ENCODE assay signal across 12 cellular contexts in genomic region chr2:28346587-28346986, GRCh38. TPM values are rescaled to one million over a fixed set of nuclear protein-coding genes. Genes with fewer than 3 reads are reported as not detected.
A peak's percentile ranks its signal among the peaks of the same experiment; 100 is the strongest.
DNase-seq lines count a peak whose midpoint lies in the region; ATAC-seq and TF ChIP-seq lines count a peak whose summit lies in the region.
"Had no signal": no experiment of that assay in that cellular context is flagged by ENCODE, and none has a peak within 500 bp of the region (broad histone marks: within the 10 kb centered on the region; RNA-seq: fewer than 3 reads in every experiment).

No MANE protein-coding gene starts in this region.

- H3K27me3 ChIP-seq in H7 (ENCODE audit: control insufficient read depth, insufficient read depth, low read length), result no peaks in the 10 kb centered on the region
- H3K27me3 ChIP-seq: pancreas had no signal

- H3K27me3 Mint-ChIP-seq in activated T-helper 17 cell treated with anti-CD3 and anti-CD28 coated beads, Interleukin-2, amount 50 U/mL, for 72 hours, result no peaks in the 10 kb centered on the region

- peaks cover 14% of the 10 kb centered on the region for H3K4me1 Mint-ChIP-seq in activated T-helper 17 cell treated with anti-CD3 and anti-CD28 coated beads, Interleukin-2, amount 50 U/mL, for 72 hours

- no peaks in the 10 kb centered on the region for H3K36me3 Mint-ChIP-seq in activated T-helper 17 cell treated with anti-CD3 and anti-CD28 coated beads, Interleukin-2, amount 50 U/mL, for 72 hours (ENCODE audit: low read depth)

- no peaks in the 10 kb centered on the region for H3K36me3 ChIP-seq in H7 (replicated peaks; ENCODE audit: control insufficient read depth, insufficient read depth, low read length)
- H3K36me3 ChIP-seq: pancreas had no signal

- peak; percentile 49 for DNase-seq in AG09319 (ENCODE audit: extremely low read depth, low read depth)
- DNase-seq in DMS 273 treated with DMSO at 0.1 percent for 48 hours (lab: John Stamatoyannopoulos, UW), result peak; percentile 79
- DNase-seq in myocyte (ENCODE audit: low read depth), result peak; percentile 98
- no peak for DNase-seq in HuH-7.5 (ENCODE audit: low spot score)
- DNase-seq in H7, result no peak
- DNase-seq in pons (ENCODE audit: low spot score), result no peak
- DNase-seq: NCI-H1694 treated with DMSO at 0.1 percent for 48 hours; stimulated activated CD4-positive, alpha-beta T cell treated with anti-CD3 and anti-CD28 coated beads, Interleukin-4, amount 100 ng/mL, for 4 hours; T1000 had no signal

- TF ChIP-seq CTCF in AG09319 (IDR thresholded peaks at IDR 0.05; ENCODE audit: low read depth, low read length), result no peak

- no peak for ATAC-seq in activated T-helper 17 cell treated with anti-CD3 and anti-CD28 coated beads, Interleukin-2, amount 50 U/mL, for 72 hours (replicated peaks)
- no peak for ATAC-seq in GM21786 (IDR thresholded peaks at IDR 0.05; ENCODE audit: unreplicated experiment)
- ATAC-seq: pancreas had no signal

- no peak overlapping the region for H3K4me3 ChIP-seq in H7 (ENCODE audit: insufficient read depth, low read depth, low read length)
- H3K4me3 ChIP-seq: pancreas had no signal

- peak overlapping the region; percentile 77 for H3K4me3 Mint-ChIP-seq in activated T-helper 17 cell treated with anti-CD3 and anti-CD28 coated beads, Interleukin-2, amount 50 U/mL, for 72 hours

- no peaks in the 10 kb centered on the region for H3K9me3 Mint-ChIP-seq in activated T-helper 17 cell treated with anti-CD3 and anti-CD28 coated beads, Interleukin-2, amount 50 U/mL, for 72 hours

- H3K27ac Mint-ChIP-seq in activated T-helper 17 cell treated with anti-CD3 and anti-CD28 coated beads, Interleukin-2, amount 50 U/mL, for 72 hours, result peak overlapping the region; percentile 94

RNA-seq across cellular contexts. Expression of gene FOSL2, which starts 46.1 kb away (rescaled TPM):
- total RNA-seq in activated T-helper 17 cell treated with anti-CD3 and anti-CD28 coated beads, Interleukin-2, amount 50 U/mL, for 72 hours, result 100 to 1,000 TPM in 1 of 2 donors, 10 to 100 TPM in 1; 90.9 to 214 TPM
- 106 and 124 TPM in 2 replicates for total RNA-seq in myocyte
- 58.3 TPM for polyA plus RNA-seq in myocyte (2012)
- 3.5 and 4.1 TPM in 2 replicates for total RNA-seq in H7 (2014; rRNA removed; shearing (Covaris generic))

Comparison
In these comparisons a context has a peak if more than half of its experiments do, and no peak if none do; other contexts are left out.
1. DNase-seq: peak in AG09319 (single experiment), DMS 273 treated with DMSO at 0.1 percent for 48 hours (single experiment) and myocyte (single experiment); none in HuH-7.5 (single experiment), H7 (single experiment) and pons (single experiment).
2. RNA of gene FOSL2, which starts 46.1 kb away (total RNA-seq): 90.9 to 214 TPM in activated T-helper 17 cell treated with anti-CD3 and anti-CD28 coated beads, Interleukin-2, amount 50 U/mL, for 72 hours and 106 to 124 TPM in myocyte; 3.5 to 4.1 TPM in H7; every median in the first group is over 10 times any median in the second.